Comparison of ENCODE assay signal across 20 cellular contexts in genomic region chr6:153123801-153124200, GRCh38. TPM values are rescaled to one million over a fixed set of nuclear protein-coding genes. Genes with fewer than 3 reads are reported as not detected.
DNase-seq lines count a peak whose midpoint lies in the region; ATAC-seq, FAIRE-seq and TF ChIP-seq lines count a peak whose summit lies in the region.
"Had no signal": no experiment of that assay in that cellular context is flagged by ENCODE, and none has a peak within 500 bp of the region (broad histone marks: within the 10 kb centered on the region; RNA-seq: fewer than 3 reads in every experiment).

No MANE protein-coding gene starts in this region.

- intact Hi-C loops in GM12878 (cut with micrococcal nuclease; ENCODE audit: unreplicated experiment) = no loop called here

- no TSS peak for BruUV-seq in GM12878 (replicated peaks; lab: Mats Ljungman, UMichigan)

- peak; percentile 29 for DNase-seq in Jurkat, Clone E6-1 (ENCODE audit: low read depth, low spot score)
- DNase-seq in GM12878 (ENCODE audit: low read depth, low spot score) = no peak
- DNase-seq in COLO829 (ENCODE audit: low spot score) = no peak
- no peak for DNase-seq in RKO (ENCODE audit: low spot score)
- no peak for DNase-seq in Peyer's patch
- DNase-seq in CD8-positive, alpha-beta memory T cell = no peak
- DNase-seq: activated CD4-positive, alpha-beta T cell treated with anti-CD3 and anti-CD28 coated beads, Interleukin-2, amount 50 U/mL, for 1 hour; activated T-cell treated with anti-CD3 and anti-CD28 coated beads, Interleukin-2, amount 50 U/mL, for 4 hours; effector memory CD8-positive, alpha-beta T cell; NCI-H1048; NK-92 treated with Interleukin-12 subunit alpha and Interleukin-12 subunit beta, amount 100 ng/mL, for 24 hours; SIG-M5; stimulated activated CD4-positive, alpha-beta T cell treated with anti-CD3 and anti-CD28 coated beads, Interleukin-4, amount 100 ng/mL, for 4 hours; testis had no signal

- no peak overlapping the region for H3K4me2 ChIP-seq in GM12878 (ENCODE audit: control insufficient read depth, insufficient read depth)

- WGBS in GM12878 (ENCODE audit: insufficient coverage, insufficient replicate concordance, low lambda C conversion rate, missing lambda C conversion rate) = 0% methylated on average over 3 of the region's 3 CpGs

- TF ChIP-seq CTCF in GM12878 (IDR thresholded peaks at IDR 0.05 in 2 of 3, conservative IDR thresholded peaks at IDR 0.05 in 1 of 3; ENCODE audit: control insufficient read depth in 2 of 3, extremely low read depth in 1 of 3, insufficient read depth in 1 of 3, low read depth in 3 of 3, low read length in 3 of 3) (no peak), Peyer's patch (IDR thresholded peaks at IDR 0.05) (no peak)

- RAD21 ChIA-PET in GM12878 (lab: Charles Lee; ENCODE audit: unreplicated experiment) = interaction anchor here (1.1 kb wide), 1 partner anchor 32 kb away, joined by 4 read pairs; no protein-coding TSS in a partner anchor

- no peak overlapping the region for H3K4me3 ChIP-seq in Jurkat, Clone E6-1 (ENCODE audit: low read length)
- H3K4me3 ChIP-seq in GM12878 = no peak overlapping the region
- H3K4me3 ChIP-seq in Peyer's patch = no peak overlapping the region
- no peak overlapping the region for H3K4me3 ChIP-seq in CD8-positive, alpha-beta memory T cell (ENCODE audit: low read length)
- H3K4me3 ChIP-seq: cardiac muscle cell, testis had no signal

- peaks cover 0 to 3% (median 0%) of the 10 kb centered on the region in 3 donors for H3K4me1 Mint-ChIP-seq in CD8-positive, alpha-beta memory T cell

- no peak overlapping the region for H3K4me3 Mint-ChIP-seq in CD8-positive, alpha-beta memory T cell
- H3K4me3 Mint-ChIP-seq: activated T-cell treated with anti-CD3 and anti-CD28 coated beads, Interleukin-2, amount 50 U/mL, for 4 hours; effector memory CD8-positive, alpha-beta T cell; T-helper 2 cell treated with Interferon-gamma antibody and Interleukin-4, amounts not matched to agents 5 μg/mL and 100 μg/mL, for 36 hours had no signal

- no peak for TF ChIP-seq RAD21 in GM12878 (IDR thresholded peaks at IDR 0.05; ENCODE audit: insufficient read depth, low read depth, low read length)

- H3K4me1 ChIP-seq in GM12878 (ENCODE audit: control insufficient read depth, insufficient read depth, low read length) (no peaks in the 10 kb centered on the region), Peyer's patch (no peaks in the 10 kb centered on the region)
- no peaks in the 10 kb centered on the region for H3K4me1 ChIP-seq in CD8-positive, alpha-beta memory T cell (ENCODE audit: insufficient read depth, low read length)
- H3K4me1 ChIP-seq: testis had no signal

- CTCF ChIA-PET in GM12878 (lab: Yijun Ruan, JAX) = no interaction called here
- CTCF ChIA-PET in CD8-positive, alpha-beta memory T cell (lab: Charles Lee) = no interaction called here

- TF ChIP-seq POLR2A in GM12878 (IDR thresholded peaks at IDR 0.05; ENCODE audit: low read depth, low read length) (no peak), Peyer's patch (IDR thresholded peaks at IDR 0.05) (no peak)

- H3K9me3 ChIP-seq in GM12878 (replicated peaks; ENCODE audit: control insufficient read depth, insufficient read depth, low read length) (no peaks in the 10 kb centered on the region), Peyer's patch (no peaks in the 10 kb centered on the region)
- no peaks in the 10 kb centered on the region for H3K9me3 ChIP-seq in CD8-positive, alpha-beta memory T cell (ENCODE audit: low read length)
- H3K9me3 ChIP-seq: testis had no signal

- H2AFZ ChIP-seq in GM12878 (ENCODE audit: control insufficient read depth, low read depth, low read length) = no peak overlapping the region

- in situ Hi-C loops in GM12878 (cut with MboI) = no loop called here

- no peak for TF ChIP-seq EP300 in GM12878 (IDR thresholded peaks at IDR 0.05; ENCODE audit: borderline replicate concordance in 1 of 2, control insufficient read depth in 1 of 2, low read depth in 2 of 2, low read length in 2 of 2)

- FAIRE-seq in GM12878 (lab: Jason Lieb, UNC) = no peak
- FAIRE-seq: D721Med, HepG2 had no signal

- H3K79me2 ChIP-seq in GM12878 (ENCODE audit: control insufficient read depth, insufficient read depth, low read length) = no peaks in the 10 kb centered on the region

- no peak overlapping the region for H3K27ac Mint-ChIP-seq in CD8-positive, alpha-beta memory T cell
- H3K27ac Mint-ChIP-seq: effector memory CD8-positive, alpha-beta T cell; T-helper 2 cell treated with Interferon-gamma antibody and Interleukin-4, amounts not matched to agents 5 μg/mL and 100 μg/mL, for 36 hours had no signal

- H3K27me3 ChIP-seq in GM12878 (replicated peaks in 1 of 2; ENCODE audit: control insufficient read depth in 2 of 2, insufficient read depth in 2 of 2, low read length in 1 of 2) (peaks cover 0 to 3% of the 10 kb centered on the region in 2 experiments; a peak in 1 of 4 replicates), Peyer's patch (no peaks in the 10 kb centered on the region)
- H3K27me3 ChIP-seq in CD8-positive, alpha-beta memory T cell (ENCODE audit: insufficient read depth, low read length, poor library complexity, severe bottlenecking) = peaks cover 6% of the 10 kb centered on the region
- H3K27me3 ChIP-seq: testis had no signal

- peak; percentile 83 for ATAC-seq in GM18907 (IDR thresholded peaks at IDR 0.05; ENCODE audit: unreplicated experiment)
- ATAC-seq in HG02763 (IDR thresholded peaks at IDR 0.05; ENCODE audit: unreplicated experiment) = peak; percentile 59
- peak; percentile 62 for ATAC-seq in GM12878
- ATAC-seq: activated T-cell treated with anti-CD3 and anti-CD28 coated beads, Interleukin-2, amount 50 U/mL, for 4 hours; effector memory CD8-positive, alpha-beta T cell; HepG2 had no signal

- H3K36me3 Mint-ChIP-seq in CD8-positive, alpha-beta memory T cell = no peaks in the 10 kb centered on the region

- H3K9me3 Mint-ChIP-seq in CD8-positive, alpha-beta memory T cell = no peaks in the 10 kb centered on the region
- H3K9me3 Mint-ChIP-seq: activated T-cell treated with anti-CD3 and anti-CD28 coated beads, Interleukin-2, amount 50 U/mL, for 4 hours; effector memory CD8-positive, alpha-beta T cell; T-helper 2 cell treated with Interferon-gamma antibody and Interleukin-4, amounts not matched to agents 5 μg/mL and 100 μg/mL, for 36 hours had no signal

- no peak overlapping the region for H3K27ac ChIP-seq in GM12878 (ENCODE audit: control insufficient read depth, insufficient read depth)
- H3K27ac ChIP-seq in Peyer's patch = no peak overlapping the region
- no peak overlapping the region for H3K27ac ChIP-seq in CD8-positive, alpha-beta memory T cell (ENCODE audit: low read depth, low read length)
- H3K27ac ChIP-seq: cardiac muscle cell, testis had no signal

- no peaks in the 10 kb centered on the region for H3K36me3 ChIP-seq in GM12878 (ENCODE audit: control insufficient read depth in 2 of 2, insufficient read depth in 2 of 2, low read length in 1 of 2)
- no peaks in the 10 kb centered on the region for H3K36me3 ChIP-seq in Peyer's patch
- H3K36me3 ChIP-seq in CD8-positive, alpha-beta memory T cell (ENCODE audit: insufficient read depth, low read length) = no peaks in the 10 kb centered on the region
- H3K36me3 ChIP-seq: cardiac muscle cell had no signal

- SMC1A ChIA-PET in GM12878 (lab: Charles Lee; ENCODE audit: uncharacterized antibody, unreplicated experiment) = interaction anchor here (0.8 kb wide), 1 partner anchor 9 kb away, joined by 3 read pairs; no protein-coding TSS in a partner anchor

- H3K27me3 Mint-ChIP-seq in CD8-positive, alpha-beta memory T cell = peaks cover 12 to 49% of the 10 kb centered on the region in 2 donors

- H3K9ac ChIP-seq in GM12878 (ENCODE audit: control insufficient read depth, insufficient read depth, low read length) = no peak overlapping the region

- H4K20me1 ChIP-seq in GM12878 (ENCODE audit: control insufficient read depth, insufficient read depth) = no peaks in the 10 kb centered on the region

- POLR2A ChIA-PET in GM12878 (lab: Charles Lee) = no interaction called here
- POLR2A ChIA-PET in CD8-positive, alpha-beta memory T cell (lab: Charles Lee) = no interaction called here

TF ChIP-seq in GM12878, 131 proteins besides CTCF, POLR2A, EP300 and RAD21:
- TF ChIP-seq MAX (IDR thresholded peaks at IDR 0.05; ENCODE audit: low read depth, low read length) (no peak), SPI1 (IDR thresholded peaks at IDR 0.05; ENCODE audit: borderline replicate concordance, insufficient read depth, low read depth, low read length) (peak; percentile 22; the same call in 1 of the 2 replicates)
TF ChIP-seq in GM12878: peak in this region for 1.

RNA-seq across cellular contexts. Expression of gene RGS17, which starts 7.3 kb away (rescaled TPM):
- polyA plus RNA-seq in Jurkat, Clone E6-1 (2012; ENCODE audit: insufficient read depth, insufficient read length) = 2.4 TPM
- total RNA-seq in GM12878 (2013; cell fraction: nucleolus; rRNA removed) = 0.17 TPM in 1 of 2 replicates, not detected in the other
- total RNA-seq in GM12878 (2014; rRNA removed) (0.06 TPM in 1 of 2 replicates, not detected in the other), GM12878 (2014; rRNA removed; fragmentation: Illumina TruSeq; extraction: Trizol) (under 0.01 TPM in 1 of 2 replicates, not detected in the other), GM12878 (2021) (not detected in 2 replicates), Peyer's patch (1 to 10 TPM in 1 of 4 donors, under 1 TPM in 2, not detected in 1; 0.18 to 2.5 (median 0.67) TPM)
- 0.03 TPM for polyA plus RNA-seq in GM12878 (2011; ENCODE audit: low read depth)
- polyA plus RNA-seq in GM12878 (2011; rRNA removed) (0.10 and 0.14 TPM in 2 replicates), GM12878 (2014; fragmentation: Illumina TruSeq; extraction: Trizol) (not detected in 2 replicates), GM12878 (2014; fragmentation: Nextera tagmentation; extraction: Ambion mirVana) (under 1 TPM; 0.11 to 0.29 TPM), GM12878 (2014; rRNA removed) (0.01 TPM in 1 of 2 replicates, not detected in the other), GM12878 (2016; fragmentation: Nextera tagmentation; extraction: Ambion mirVana) (under 1 TPM; 0.17 to 0.20 TPM)
- 0.03 TPM in 1 of 2 replicates, not detected in the other for polyA plus RNA-seq in GM12878 (2011; cell fraction: cytosol; rRNA removed)
- polyA plus RNA-seq in GM12878 (2011; cell fraction: nucleus; rRNA removed) = 0.01 TPM in 1 of 2 replicates, not detected in the other
- 0.08 and 0.24 TPM in 2 replicates for polyA plus RNA-seq in GM12878 (2012)
- polyA minus RNA-seq in GM12878 (2011; rRNA and poly(A)+ RNA removed) = not detected in 2 replicates
- polyA minus RNA-seq in GM12878 (2011; cell fraction: cytosol; rRNA and poly(A)+ RNA removed) = not detected in 2 replicates
- not detected in 2 replicates for polyA minus RNA-seq in GM12878 (2011; cell fraction: nucleus; rRNA and poly(A)+ RNA removed)
- total RNA-seq in CD8-positive, alpha-beta memory T cell = under 1 TPM in 1 of 2 experiments, not detected in 1; 0.02 TPM
- polyA plus RNA-seq in CD8-positive, alpha-beta memory T cell = 0.49 TPM
- total RNA-seq: activated T-cell treated with anti-CD3 and anti-CD28 coated beads, Interleukin-2, amount 50 U/mL, for 4 hours; HepG2 had no signal
